Comparison of ENCODE assay signal across 11 cellular contexts in genomic region chr7:36863901-36864701, GRCh38.
A peak's percentile ranks its signal among the peaks of the same experiment; 100 is the strongest.
DNase-seq lines count a peak whose midpoint lies in the region; ATAC-seq and TF ChIP-seq lines count a peak whose summit lies in the region.
"Had no signal": no experiment of that assay in that cellular context is flagged by ENCODE, and none has a peak within 500 bp of the region (broad histone marks: within the 10 kb centered on the region; RNA-seq: fewer than 3 reads in every experiment).

No MANE protein-coding gene starts in this region.

- peak overlapping the region; percentile 73 for H3K27ac Mint-ChIP-seq in activated naive CD4-positive, alpha-beta T cell treated with anti-CD3 and anti-CD28 coated beads, Interleukin-2, amount 50 U/mL, for 72 hours
- no peak overlapping the region for H3K27ac Mint-ChIP-seq in activated naive CD4-positive, alpha-beta T cell treated with anti-CD3 and anti-CD28 coated beads for 36 hours
- H3K27ac Mint-ChIP-seq in naive thymus-derived CD4-positive, alpha-beta T cell = peak overlapping the region; percentile 3 to 78 (median 51)
- H3K27ac Mint-ChIP-seq: B cell, HFFc6 had no signal

- DNase-seq in activated naive CD4-positive, alpha-beta T cell treated with anti-CD3 and anti-CD28 coated beads, Interleukin-2, amount 50 U/mL, for 72 hours (ENCODE audit: low spot score in 2 of 2) = no peak
- DNase-seq in activated naive CD4-positive, alpha-beta T cell treated with anti-CD3 and anti-CD28 coated beads for 36 hours = no peak
- DNase-seq in activated T-cell treated with anti-CD3 and anti-CD28 coated beads, Interleukin-2, amount 50 U/mL, for 4 hours = no peak
- DNase-seq in naive thymus-derived CD4-positive, alpha-beta T cell = no peak
- DNase-seq in transverse colon (peak; percentile 10), ovary (no peak), posterior vena cava (ENCODE audit: low spot score) (no peak)
- DNase-seq: HFFc6 had no signal

- POLR2A ChIA-PET in naive thymus-derived CD4-positive, alpha-beta T cell (lab: Charles Lee) = no interaction called here

- no peak for TF ChIP-seq CTCF in transverse colon (IDR thresholded peaks at IDR 0.05)
- TF ChIP-seq CTCF in ovary (IDR thresholded peaks at IDR 0.05) = no peak

- peak in 1 of 2 donors; percentile 26 for ATAC-seq in activated naive CD4-positive, alpha-beta T cell treated with anti-CD3 and anti-CD28 coated beads, Interleukin-2, amount 50 U/mL, for 72 hours
- ATAC-seq in activated T-cell treated with anti-CD3 and anti-CD28 coated beads, Interleukin-2, amount 50 U/mL, for 4 hours = peak; percentile 37 to 50
- ATAC-seq in naive thymus-derived CD4-positive, alpha-beta T cell = peak; percentile 78
- no peak for ATAC-seq in HG03159 (IDR thresholded peaks at IDR 0.05; ENCODE audit: unreplicated experiment)

- H3K4me3 ChIP-seq in naive thymus-derived CD4-positive, alpha-beta T cell (ENCODE audit: low read length) = no peak overlapping the region
- no peak overlapping the region for H3K4me3 ChIP-seq in transverse colon
- H3K4me3 ChIP-seq in ovary = no peak overlapping the region

- no peaks in the 10 kb centered on the region for H3K9me3 Mint-ChIP-seq in activated naive CD4-positive, alpha-beta T cell treated with anti-CD3 and anti-CD28 coated beads, Interleukin-2, amount 50 U/mL, for 72 hours
- H3K9me3 Mint-ChIP-seq in activated naive CD4-positive, alpha-beta T cell treated with anti-CD3 and anti-CD28 coated beads for 36 hours = no peaks in the 10 kb centered on the region
- H3K9me3 Mint-ChIP-seq in activated T-cell treated with anti-CD3 and anti-CD28 coated beads, Interleukin-2, amount 50 U/mL, for 4 hours = no peaks in the 10 kb centered on the region
- H3K9me3 Mint-ChIP-seq in naive thymus-derived CD4-positive, alpha-beta T cell = peaks cover 0 to 3% (median 0%) of the 10 kb centered on the region in 11 donors

- H3K4me1 ChIP-seq in naive thymus-derived CD4-positive, alpha-beta T cell (ENCODE audit: control insufficient read depth in 2 of 2, insufficient read depth in 2 of 2, low read length in 2 of 2) = peaks cover 0 to 29% of the 10 kb centered on the region in 2 donors
- H3K4me1 ChIP-seq in transverse colon (no peaks in the 10 kb centered on the region), ovary (ENCODE audit: insufficient read depth) (no peaks in the 10 kb centered on the region)

- no peaks in the 10 kb centered on the region for H3K9me3 ChIP-seq in naive thymus-derived CD4-positive, alpha-beta T cell (ENCODE audit: control insufficient read depth in 2 of 3, low read length in 3 of 3)
- H3K9me3 ChIP-seq in transverse colon (no peaks in the 10 kb centered on the region), ovary (no peaks in the 10 kb centered on the region)

- peaks cover 64 to 83% of the 10 kb centered on the region in 2 donors for H3K36me3 Mint-ChIP-seq in activated naive CD4-positive, alpha-beta T cell treated with anti-CD3 and anti-CD28 coated beads, Interleukin-2, amount 50 U/mL, for 72 hours
- H3K36me3 Mint-ChIP-seq in activated naive CD4-positive, alpha-beta T cell treated with anti-CD3 and anti-CD28 coated beads for 36 hours (ENCODE audit: low read depth) = peaks cover 77% of the 10 kb centered on the region
- peaks cover 87% of the 10 kb centered on the region for H3K36me3 Mint-ChIP-seq in activated T-cell treated with anti-CD3 and anti-CD28 coated beads, Interleukin-2, amount 50 U/mL, for 4 hours (ENCODE audit: insufficient read depth)
- H3K36me3 Mint-ChIP-seq in naive thymus-derived CD4-positive, alpha-beta T cell = peaks cover 56 to 97% (median 88%) of the 10 kb centered on the region in 5 donors

- TF ChIP-seq EP300 in transverse colon (IDR thresholded peaks at IDR 0.05; ENCODE audit: low read depth) = no peak
- TF ChIP-seq EP300 in ovary (IDR thresholded peaks at IDR 0.05) = no peak

- peaks cover 0 to 69% (median 4%) of the 10 kb centered on the region in 3 experiments for H3K36me3 ChIP-seq in naive thymus-derived CD4-positive, alpha-beta T cell (ENCODE audit: control insufficient read depth in 2 of 3, insufficient read depth in 3 of 3, low read length in 3 of 3)
- H3K36me3 ChIP-seq in transverse colon (no peaks in the 10 kb centered on the region), ovary (no peaks in the 10 kb centered on the region)

- H3K27me3 ChIP-seq in naive thymus-derived CD4-positive, alpha-beta T cell (ENCODE audit: control insufficient read depth in 2 of 2, insufficient read depth in 2 of 2, low read length in 2 of 2) = no peaks in the 10 kb centered on the region
- H3K27me3 ChIP-seq in transverse colon (no peaks in the 10 kb centered on the region), ovary (no peaks in the 10 kb centered on the region)

- in situ Hi-C loops in transverse colon (cut with MboI; ENCODE audit: low pct_ligation_motif_present in 1 of 4, low pct_unique_long_range_greater_than_20kb in 1 of 4, low sequenced_read_pairs in 3 of 4) = no loop called here

- H3K27me3 Mint-ChIP-seq in activated naive CD4-positive, alpha-beta T cell treated with anti-CD3 and anti-CD28 coated beads for 36 hours (ENCODE audit: low read depth) = no peaks in the 10 kb centered on the region
- H3K27me3 Mint-ChIP-seq in activated T-cell treated with anti-CD3 and anti-CD28 coated beads, Interleukin-2, amount 50 U/mL, for 4 hours (ENCODE audit: low read depth) = no peaks in the 10 kb centered on the region
- no peaks in the 10 kb centered on the region for H3K27me3 Mint-ChIP-seq in naive thymus-derived CD4-positive, alpha-beta T cell
- H3K27me3 Mint-ChIP-seq: activated naive CD8-positive, alpha-beta T cell; B cell had no signal

- TF ChIP-seq POLR2A in transverse colon (IDR thresholded peaks at IDR 0.05) = no peak
- no peak for TF ChIP-seq POLR2A in ovary (IDR thresholded peaks at IDR 0.05)

- intact Hi-C loops in activated naive CD4-positive, alpha-beta T cell treated with anti-CD3 and anti-CD28 coated beads for 36 hours (cut with micrococcal nuclease) = no loop called here
- intact Hi-C loops in naive thymus-derived CD4-positive, alpha-beta T cell (cut with micrococcal nuclease) = no loop called here
- intact Hi-C loops in transverse colon (cut with DNase I; ENCODE audit: low total_unique reads) = no loop called here
- intact Hi-C loops in ovary (cut with DNase I) = no loop called here
- intact Hi-C loops in posterior vena cava (cut with DNase I) = no loop called here

- no peak overlapping the region for H3K27ac ChIP-seq in naive thymus-derived CD4-positive, alpha-beta T cell (ENCODE audit: low read depth, low read length)
- H3K27ac ChIP-seq in transverse colon (no peak overlapping the region), ovary (no peak overlapping the region)

- 42 to 83% methylated on average over 2 to 10 of the region's 10 CpGs for WGBS in transverse colon (ENCODE audit: low coverage in 1 of 2), 2 donors
- WGBS in ovary, 3 donors = 59 to 68% (median 64%) methylated on average over 10 of the region's 10 CpGs

- H3K4me3 Mint-ChIP-seq in activated naive CD4-positive, alpha-beta T cell treated with anti-CD3 and anti-CD28 coated beads for 36 hours = no peak overlapping the region
- peak overlapping the region; percentile 19 for H3K4me3 Mint-ChIP-seq in activated T-cell treated with anti-CD3 and anti-CD28 coated beads, Interleukin-2, amount 50 U/mL, for 4 hours
- peak overlapping the region in 1 of 10 donors; percentile 33 for H3K4me3 Mint-ChIP-seq in naive thymus-derived CD4-positive, alpha-beta T cell
- H3K4me3 Mint-ChIP-seq: activated naive CD8-positive, alpha-beta T cell; B cell; HFFc6 had no signal

- peaks cover 2% of the 10 kb centered on the region for H3K4me1 Mint-ChIP-seq in activated naive CD4-positive, alpha-beta T cell treated with anti-CD3 and anti-CD28 coated beads for 36 hours (ENCODE audit: low read depth)
- H3K4me1 Mint-ChIP-seq in activated T-cell treated with anti-CD3 and anti-CD28 coated beads, Interleukin-2, amount 50 U/mL, for 4 hours (ENCODE audit: low read depth) = peaks cover 41% of the 10 kb centered on the region
- peaks cover 0 to 50% (median 5%) of the 10 kb centered on the region in 7 donors for H3K4me1 Mint-ChIP-seq in naive thymus-derived CD4-positive, alpha-beta T cell

- CTCF ChIA-PET in activated naive CD4-positive, alpha-beta T cell treated with anti-CD3 and anti-CD28 coated beads for 36 hours (lab: Charles Lee) = interaction anchor here (0.6 to 1.1 kb wide), 3 partner anchors 10 to 477 kb away, joined by 3 read pairs; no protein-coding TSS in a partner anchor
- CTCF ChIA-PET in naive thymus-derived CD4-positive, alpha-beta T cell (lab: Charles Lee) = no interaction called here
